ENCODE assay signal across 10 cellular contexts in genomic region chr19:19110410-19111137, GRCh38. TPM values are rescaled to one million over a fixed set of nuclear protein-coding genes. Genes with fewer than 3 reads are reported as not detected.
A peak's percentile ranks its signal among the peaks of the same experiment; 100 is the strongest.
DNase-seq lines count a peak whose midpoint lies in the region; ATAC-seq lines count a peak whose summit lies in the region.
"Had no signal": no experiment of that assay in that cellular context is flagged by ENCODE, and none has a peak within 500 bp of the region (broad histone marks: within the 10 kb centered on the region; RNA-seq: fewer than 3 reads in every experiment).

No MANE protein-coding gene starts in this region.

- no peaks in the 10 kb centered on the region for H3K27me3 Mint-ChIP-seq in stimulated activated naive B cell treated with anti-CD40 and anti-IgM and Interleukin-4, amounts not matched to agents 10 μg/mL and 1 μg/mL and 100 μg/mL, for 72 hours

- H3K4me3 ChIP-seq in iPS-15b (ENCODE audit: low read depth, low read length), result peak overlapping the region; percentile 58

- H3K27ac Mint-ChIP-seq in activated naive CD4-positive, alpha-beta T cell treated with anti-CD3 and anti-CD28 coated beads, Interleukin-2, amount 50 U/mL, for 72 hours, result no peak overlapping the region
- no peak overlapping the region for H3K27ac Mint-ChIP-seq in stimulated activated naive B cell treated with anti-CD40 and anti-IgM and Interleukin-4, amounts not matched to agents 10 μg/mL and 1 μg/mL and 100 μg/mL, for 72 hours

- H3K36me3 Mint-ChIP-seq in activated naive CD4-positive, alpha-beta T cell treated with anti-CD3 and anti-CD28 coated beads, Interleukin-2, amount 50 U/mL, for 72 hours, result no peaks in the 10 kb centered on the region
- peaks cover 8 to 10% of the 10 kb centered on the region in 2 donors for H3K36me3 Mint-ChIP-seq in stimulated activated naive B cell treated with anti-CD40 and anti-IgM and Interleukin-4, amounts not matched to agents 10 μg/mL and 1 μg/mL and 100 μg/mL, for 72 hours

- no peaks in the 10 kb centered on the region for H3K36me3 ChIP-seq in iPS-15b (ENCODE audit: control insufficient read depth, insufficient read depth, low read length)

- peak; percentile 35 for DNase-seq in activated CD4-positive, alpha-beta T cell treated with anti-CD3 and anti-CD28 coated beads for 48 hours
- no peak for DNase-seq in activated CD4-positive, alpha-beta T cell treated with anti-CD3 and anti-CD28 coated beads, Interleukin-2, amount 50 U/mL, for 1 hour
- peak in 1 of 2 donors; percentile 21 for DNase-seq in activated naive CD4-positive, alpha-beta T cell treated with anti-CD3 and anti-CD28 coated beads, Interleukin-2, amount 50 U/mL, for 72 hours (ENCODE audit: low spot score in 2 of 2)
- no peak for DNase-seq in stimulated activated naive B cell treated with anti-CD40 and anti-IgM and Interleukin-4, amounts not matched to agents 10 μg/mL and 1 μg/mL and 100 μg/mL, for 72 hours
- DNase-seq: hippocampal formation, NCI-H524 had no signal

- H3K4me1 ChIP-seq in iPS-15b (ENCODE audit: control insufficient read depth, insufficient read depth, low read length), result peaks cover 5% of the 10 kb centered on the region

- H3K27me3 ChIP-seq in iPS-15b (ENCODE audit: control insufficient read depth, insufficient read depth, low read length), result no peaks in the 10 kb centered on the region

- peak overlapping the region in 1 of 2 donors; percentile 54 for H3K4me3 Mint-ChIP-seq in stimulated activated naive B cell treated with anti-CD40 and anti-IgM and Interleukin-4, amounts not matched to agents 10 μg/mL and 1 μg/mL and 100 μg/mL, for 72 hours

- no peaks in the 10 kb centered on the region for H3K9me3 ChIP-seq in iPS-15b (ENCODE audit: control insufficient read depth, insufficient read depth, low read length)

- H3K9ac ChIP-seq in iPS-15b (ENCODE audit: low read depth, low read length), result peak overlapping the region; percentile 81

- ATAC-seq in activated naive CD4-positive, alpha-beta T cell treated with anti-CD3 and anti-CD28 coated beads, Interleukin-2, amount 50 U/mL, for 72 hours, result peak; percentile 61 to 76
- peak; percentile 51 to 53 for ATAC-seq in stimulated activated naive B cell treated with anti-CD40 and anti-IgM and Interleukin-4, amounts not matched to agents 10 μg/mL and 1 μg/mL and 100 μg/mL, for 72 hours (replicated peaks)
- ATAC-seq in GM18870 (IDR thresholded peaks at IDR 0.05; ENCODE audit: unreplicated experiment) (no peak), HG02973 (IDR thresholded peaks at IDR 0.05; ENCODE audit: unreplicated experiment) (no peak), HG03095 (IDR thresholded peaks at IDR 0.05; ENCODE audit: unreplicated experiment) (no peak)

- H3K9me3 Mint-ChIP-seq in activated naive CD4-positive, alpha-beta T cell treated with anti-CD3 and anti-CD28 coated beads, Interleukin-2, amount 50 U/mL, for 72 hours, result no peaks in the 10 kb centered on the region
- no peaks in the 10 kb centered on the region for H3K9me3 Mint-ChIP-seq in stimulated activated naive B cell treated with anti-CD40 and anti-IgM and Interleukin-4, amounts not matched to agents 10 μg/mL and 1 μg/mL and 100 μg/mL, for 72 hours

- peaks cover 16 to 44% of the 10 kb centered on the region in 2 donors for H3K4me1 Mint-ChIP-seq in stimulated activated naive B cell treated with anti-CD40 and anti-IgM and Interleukin-4, amounts not matched to agents 10 μg/mL and 1 μg/mL and 100 μg/mL, for 72 hours

RNA-seq across cellular contexts. Expression of gene TMEM161A, which starts 27.7 kb away (rescaled TPM):
- total RNA-seq in activated naive CD4-positive, alpha-beta T cell treated with anti-CD3 and anti-CD28 coated beads, Interleukin-2, amount 50 U/mL, for 72 hours, result 10 to 100 TPM; 22.9 to 28.2 TPM

RNA-seq across cellular contexts. Expression of gene SLC25A42, which starts 46.8 kb away (rescaled TPM):
- total RNA-seq in activated naive CD4-positive, alpha-beta T cell treated with anti-CD3 and anti-CD28 coated beads, Interleukin-2, amount 50 U/mL, for 72 hours, result 10 to 100 TPM; 15.1 to 19.2 TPM

RNA-seq across cellular contexts. Expression of gene MEF2B, which starts 59.5 kb away (rescaled TPM):
- total RNA-seq in activated naive CD4-positive, alpha-beta T cell treated with anti-CD3 and anti-CD28 coated beads, Interleukin-2, amount 50 U/mL, for 72 hours, result 1 to 10 TPM; 2.4 to 3.4 TPM

Comparison
In these comparisons a context has a peak if more than half of its experiments do, and no peak if none do; other contexts are left out.
1. ATAC-seq: peak in activated naive CD4-positive, alpha-beta T cell treated with anti-CD3 and anti-CD28 coated beads, Interleukin-2, amount 50 U/mL, for 72 hours (2 of 2) and stimulated activated naive B cell treated with anti-CD40 and anti-IgM and Interleukin-4, amounts not matched to agents 10 μg/mL and 1 μg/mL and 100 μg/mL, for 72 hours (2 of 2); none in GM18870 (single experiment), HG02973 (single experiment) and HG03095 (single experiment).